14 cellular contexts compared by ENCODE assay signal in the genomic region with DNA sequence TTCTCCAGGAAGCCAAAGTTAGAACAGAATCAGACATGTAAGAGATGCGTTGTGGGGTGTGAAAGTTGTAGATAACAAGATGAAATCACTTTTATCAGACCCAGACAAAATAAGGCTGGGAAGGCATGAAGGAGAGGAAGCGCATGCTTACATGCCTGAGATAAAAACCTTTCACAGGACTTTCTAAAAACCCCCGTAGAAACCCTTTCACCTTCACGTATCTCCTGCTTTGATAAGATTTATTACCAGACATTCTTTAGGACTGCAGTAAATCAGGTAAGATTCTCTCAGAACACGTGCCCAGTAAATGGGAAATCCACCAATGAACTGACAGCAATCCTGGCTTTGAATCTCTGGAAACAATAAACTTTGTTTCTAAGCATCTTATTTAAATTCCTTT.
DNase-seq lines count a peak whose midpoint lies in the region; ATAC-seq and TF ChIP-seq lines count a peak whose summit lies in the region.
"Had no signal": no experiment of that assay in that cellular context is flagged by ENCODE, and none has a peak within 500 bp of the region (broad histone marks: within the 10 kb centered on the region; RNA-seq: fewer than 3 reads in every experiment).

No MANE protein-coding gene starts in this region.

- no peak overlapping the region for H3T11ph ChIP-seq in H9 (ENCODE audit: low read length)

- H3K4me1 Mint-ChIP-seq in H9 (peaks cover 25 to 35% of the 10 kb centered on the region in 2 experiments), T-cell (no peaks in the 10 kb centered on the region)
- H3K4me1 Mint-ChIP-seq: IgD-negative memory B cell had no signal

- H3K27me3 Mint-ChIP-seq in H9 (ENCODE audit: low read depth) (no peaks in the 10 kb centered on the region), T-cell (no peaks in the 10 kb centered on the region)
- H3K27me3 Mint-ChIP-seq: CD4-positive, alpha-beta T cell; IgD-negative memory B cell had no signal

- H3K9me3 Mint-ChIP-seq in H9 (peaks cover 2 to 4% of the 10 kb centered on the region in 2 experiments; a peak in 3 of 5 replicates), T-cell (peaks cover 0 to 7% (median 3%) of the 10 kb centered on the region in 3 donors)

- ATAC-seq in T-cell (replicated peaks in 1 of 4), result no peak
- no peak for ATAC-seq in GM18907 (IDR thresholded peaks at IDR 0.05; ENCODE audit: unreplicated experiment)
- ATAC-seq: HepG2 had no signal

- no peak overlapping the region for H3K56ac ChIP-seq in H9 (ENCODE audit: insufficient read length, low read depth, low read length)

- H3K23me2 ChIP-seq in H9 (ENCODE audit: insufficient read length, low read depth, low read length, poor library complexity, severe bottlenecking), result no peaks in the 10 kb centered on the region

- no peak overlapping the region for H3K4me2 ChIP-seq in H9 (ENCODE audit: insufficient read depth, insufficient read length, low read length)
- H3K4me2 ChIP-seq: GM23338 had no signal

- no peak overlapping the region for H3K14ac ChIP-seq in H9 (ENCODE audit: insufficient read depth, low read length)

- H2AFZ ChIP-seq in H9 (ENCODE audit: low read length), result peak overlapping the region; percentile 78
- H2AFZ ChIP-seq: GM23338 had no signal

- H3K18ac ChIP-seq in H9 (ENCODE audit: insufficient read length, low read depth, low read length), result no peak overlapping the region

- H3K36me3 Mint-ChIP-seq in H9 (ENCODE audit: insufficient read depth in 1 of 3, low read depth in 3 of 3) (peaks cover 0 to 3% (median 0%) of the 10 kb centered on the region in 3 experiments; a peak in 1 of 7 replicates), T-cell (no peaks in the 10 kb centered on the region)

- no peak overlapping the region for H3K9ac ChIP-seq in H9 (ENCODE audit: extremely low read depth, insufficient read length, low read length)

- no peaks in the 10 kb centered on the region for H4K20me1 ChIP-seq in H9 (ENCODE audit: control insufficient read depth, insufficient read depth, insufficient read length)

- no peak overlapping the region for H3K4me3 Mint-ChIP-seq in H9
- H3K4me3 Mint-ChIP-seq in T-cell, result no peak overlapping the region
- H3K4me3 Mint-ChIP-seq: CD4-positive, alpha-beta T cell; GM23338; IgD-negative memory B cell had no signal

- no peak overlapping the region for H3K23ac ChIP-seq in H9 (ENCODE audit: insufficient read length, low read depth, low read length)

- H3K4me3 ChIP-seq in ectodermal cell (ENCODE audit: insufficient read depth, low read depth, low read length), result no peak overlapping the region
- H3K4me3 ChIP-seq in mesodermal cell (ENCODE audit: extremely low read depth, insufficient read depth, low read length, poor library complexity, severe bottlenecking), result no peak overlapping the region
- H3K4me3 ChIP-seq: GM23338 had no signal

- no peak overlapping the region for H4K8ac ChIP-seq in H9 (replicated peaks; ENCODE audit: insufficient read length, low read depth, low read length)

- H2AK5ac ChIP-seq in H9 (ENCODE audit: insufficient read length, low read length), result no peak overlapping the region

- H4K91ac ChIP-seq in H9 (ENCODE audit: insufficient read length, low read depth, low read length), result no peak overlapping the region

- H3K79me2 ChIP-seq in H9 (ENCODE audit: insufficient read depth, low read length), result no peaks in the 10 kb centered on the region

- H2BK20ac ChIP-seq in H9 (ENCODE audit: low read depth, low read length, poor library complexity, severe bottlenecking), result no peak overlapping the region

- H4K5ac ChIP-seq in H9 (ENCODE audit: insufficient read length, low read depth, low read length), result no peak overlapping the region

- no CpG with 5 or more reads among the region's 5 CpGs for WGBS in H9 (ENCODE audit: extremely low coverage, insufficient read length, low lambda C conversion rate)
- WGBS in ectodermal cell, 2 experiments, result 86 to 91% methylated on average over 5 of the region's 5 CpGs
- WGBS in mesodermal cell (ENCODE audit: insufficient coverage in 2 of 2), 2 experiments, result 25 to 56% methylated on average over 3 of the region's 5 CpGs

- no peaks in the 10 kb centered on the region for H3K79me1 ChIP-seq in H9 (ENCODE audit: insufficient read depth, low read depth, low read length, poor library complexity, severe bottlenecking)

- POLR2A ChIA-PET in T-cell (lab: Charles Lee), result no interaction called here

- no peak overlapping the region for H2BK5ac ChIP-seq in H9 (ENCODE audit: insufficient read length, low read length)

- H2BK12ac ChIP-seq in H9 (ENCODE audit: insufficient read length, low read depth, low read length), result no peak overlapping the region

- TF ChIP-seq CTCF in H9 (conservative IDR thresholded peaks at IDR 0.05), result no peak

- DNase-seq in H9, result no peak
- no peak for DNase-seq in NCI-H345 treated with DMSO at 0.1 percent for 48 hours (lab: John Stamatoyannopoulos, UW; ENCODE audit: unreplicated experiment)
- DNase-seq in T-cell, result no peak
- DNase-seq: ACHN; AML-193; Caco-2; CD4-positive, alpha-beta T cell had no signal

- H3K4ac ChIP-seq in H9 (ENCODE audit: low read depth, low read length), result no peak overlapping the region

- CTCF ChIA-PET in T-cell (lab: Charles Lee), result no interaction called here

- H3K27ac ChIP-seq in H9 (ENCODE audit: insufficient read length, low read depth, low read length) (no peak overlapping the region), ectodermal cell (ENCODE audit: insufficient read depth, low read depth, low read length, poor library complexity, severe bottlenecking) (peak overlapping the region; percentile 16), mesodermal cell (ENCODE audit: low read depth, low read length, severe bottlenecking) (peak overlapping the region; percentile 7)
- H3K27ac ChIP-seq: C4-2B had no signal

- H3K36me3 ChIP-seq in ectodermal cell (ENCODE audit: control insufficient read depth, insufficient read depth, low read length), result no peaks in the 10 kb centered on the region
- H3K36me3 ChIP-seq in mesodermal cell (ENCODE audit: control insufficient read depth, insufficient read depth, low read length), result no peaks in the 10 kb centered on the region

- no peak overlapping the region for H2BK120ac ChIP-seq in H9 (ENCODE audit: low read depth, low read length, poor library complexity, severe bottlenecking)

- H3K4me1 ChIP-seq in H9 (ENCODE audit: insufficient read depth, low read length) (0 out of 2 replicates have a peak, but pooled peaks cover 3% of the 10 kb centered on the region), ectodermal cell (ENCODE audit: control insufficient read depth, insufficient read depth, low read length) (peaks cover 7% of the 10 kb centered on the region), mesodermal cell (ENCODE audit: control insufficient read depth, insufficient read depth, low read length, poor library complexity, severe bottlenecking) (peaks cover 16% of the 10 kb centered on the region)
- H3K4me1 ChIP-seq: Caco-2 had no signal

- no peak overlapping the region for H3K27ac Mint-ChIP-seq in H9
- no peak overlapping the region for H3K27ac Mint-ChIP-seq in T-cell
- H3K27ac Mint-ChIP-seq: CD4-positive, alpha-beta T cell; GM23338; IgD-negative memory B cell had no signal

- no peaks in the 10 kb centered on the region for H3K27me3 ChIP-seq in H9 (ENCODE audit: insufficient read depth, low read length)
- H3K27me3 ChIP-seq in ectodermal cell (ENCODE audit: control insufficient read depth, insufficient read depth, low read length, poor library complexity, severe bottlenecking), result no peaks in the 10 kb centered on the region

- no peaks in the 10 kb centered on the region for H3K9me3 ChIP-seq in H9 (ENCODE audit: control insufficient read depth, low read depth, low read length)
- no peaks in the 10 kb centered on the region for H3K9me3 ChIP-seq in ectodermal cell (ENCODE audit: control insufficient read depth, low read length)
- peaks cover 9% of the 10 kb centered on the region for H3K9me3 ChIP-seq in mesodermal cell (ENCODE audit: control insufficient read depth, low read length)
- H3K9me3 ChIP-seq: Caco-2 had no signal

- no peak overlapping the region for H2BK15ac ChIP-seq in H9 (ENCODE audit: low read depth, low read length)
